In the genomic region with DNA sequence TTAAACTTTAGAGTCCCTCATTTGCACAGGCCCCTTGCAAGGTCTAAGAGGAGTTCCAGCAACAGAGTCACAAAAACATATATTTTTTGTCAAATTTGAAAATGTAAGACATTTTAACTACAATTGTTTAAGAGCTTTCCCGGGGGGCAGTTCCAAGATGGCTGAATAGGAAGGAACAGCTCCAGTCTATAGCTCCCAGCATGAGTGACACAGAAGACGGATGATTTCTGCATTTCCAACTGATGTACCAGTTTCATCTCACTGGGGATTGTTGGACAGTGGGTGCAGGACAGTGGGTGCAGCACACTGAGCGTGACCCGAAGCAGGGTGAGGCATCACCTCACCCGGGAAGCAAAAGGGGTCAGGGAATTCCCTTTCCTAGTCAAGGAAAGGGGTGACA, we compare ENCODE assay signal across 14 cellular contexts.
DNase-seq lines count a peak whose midpoint lies in the region; ATAC-seq and TF ChIP-seq lines count a peak whose summit lies in the region.
"Had no signal": no experiment of that assay in that cellular context is flagged by ENCODE, and none has a peak within 500 bp of the region (broad histone marks: within the 10 kb centered on the region; RNA-seq: fewer than 3 reads in every experiment).

No MANE protein-coding gene starts in this region.

- H3K79me2 ChIP-seq in PC-3 (ENCODE audit: low read length) = no peaks in the 10 kb centered on the region

- peak overlapping the region; percentile 59 for H2AFZ ChIP-seq in PC-3 (ENCODE audit: low read length)
- H2AFZ ChIP-seq: GM23248 had no signal

- no peaks in the 10 kb centered on the region for H3K9me3 Mint-ChIP-seq in stimulated activated effector memory CD8-positive, alpha-beta T cell treated with anti-CD3 and anti-CD28 coated beads, Interleukin-12 subunit alpha, Interleukin-12 subunit beta, amount 100 ng/mL, for 72 hours
- H3K9me3 Mint-ChIP-seq: CD4-positive, alpha-beta T cell had no signal

- H3K27ac ChIP-seq in PC-3 (ENCODE audit: low read length) = no peak overlapping the region
- H3K27ac ChIP-seq: GM23248 had no signal

- no peak overlapping the region for H3K9ac ChIP-seq in PC-3 (ENCODE audit: low read length)
- H3K9ac ChIP-seq: GM23248 had no signal

- no peaks in the 10 kb centered on the region for H3K9me2 ChIP-seq in PC-3 (replicated peaks; ENCODE audit: low read length)

- H3K9me3 ChIP-seq in PC-3 (ENCODE audit: low read length) = no peaks in the 10 kb centered on the region

- no peaks in the 10 kb centered on the region for H3K4me1 ChIP-seq in PC-3 (ENCODE audit: insufficient read depth, low read length)

- no peaks in the 10 kb centered on the region for H3F3A ChIP-seq in PC-3 (ENCODE audit: low read length, unreplicated experiment)

- no peaks in the 10 kb centered on the region for H3K36me3 ChIP-seq in PC-3 (ENCODE audit: low read depth, low read length)

- no peak for TF ChIP-seq CTCF in PC-3 (conservative IDR thresholded peaks at IDR 0.05; ENCODE audit: low read depth, low read length)

- peak; percentile 0 for DNase-seq in NCI-H748 (lab: John Stamatoyannopoulos, UW; ENCODE audit: unreplicated experiment)
- no peak for DNase-seq in NCI-H748 treated with DMSO at 0.1 percent for 48 hours (lab: John Stamatoyannopoulos, UW)
- DNase-seq in HEK293T (ENCODE audit: extremely low spot score) = no peak
- DNase-seq in PC-3 = no peak
- DNase-seq in stimulated activated effector memory CD8-positive, alpha-beta T cell treated with anti-CD3 and anti-CD28 coated beads, Interleukin-12 subunit alpha, Interleukin-12 subunit beta, amount 100 ng/mL, for 72 hours (ENCODE audit: low spot score in 2 of 2) = no peak
- DNase-seq in hepatic stellate cell (ENCODE audit: low spot score) = no peak
- DNase-seq: 8988T; ACHN; C1 segment of cervical spinal cord; CD4-positive, alpha-beta T cell; GF-D8; GM23248 had no signal

- peak overlapping the region; percentile 21 for H3K4me3 Mint-ChIP-seq in stimulated activated effector memory CD8-positive, alpha-beta T cell treated with anti-CD3 and anti-CD28 coated beads, Interleukin-12 subunit alpha, Interleukin-12 subunit beta, amount 100 ng/mL, for 72 hours
- H3K4me3 Mint-ChIP-seq: B cell; CD4-positive, alpha-beta T cell had no signal

- H3K27me3 ChIP-seq in PC-3 (ENCODE audit: low read length) = peaks cover 8% of the 10 kb centered on the region; the same call in 1 of the 2 replicates

- H3K4me1 Mint-ChIP-seq in stimulated activated effector memory CD8-positive, alpha-beta T cell treated with anti-CD3 and anti-CD28 coated beads, Interleukin-12 subunit alpha, Interleukin-12 subunit beta, amount 100 ng/mL, for 72 hours = no peaks in the 10 kb centered on the region
- H3K4me1 Mint-ChIP-seq: B cell had no signal

- CTCF ChIA-PET in HEK293T (lab: Yijun Ruan, JAX) = no interaction called here
- CTCF ChIA-PET in PC-3 (lab: Charles Lee) = no interaction called here

- POLR2A ChIA-PET in HEK293T (lab: Yijun Ruan, JAX) (no interaction called here), PC-3 (lab: Charles Lee; ENCODE audit: unreplicated experiment) (no interaction called here)

- intact Hi-C loops in PC-3 (cut with micrococcal nuclease) = no loop called here

- no peak overlapping the region for H3K4me2 ChIP-seq in PC-3 (ENCODE audit: low read length)

- no peaks in the 10 kb centered on the region for H3K36me3 Mint-ChIP-seq in stimulated activated effector memory CD8-positive, alpha-beta T cell treated with anti-CD3 and anti-CD28 coated beads, Interleukin-12 subunit alpha, Interleukin-12 subunit beta, amount 100 ng/mL, for 72 hours

- no peak overlapping the region for H3K4me3 ChIP-seq in PC-3 (ENCODE audit: low read length)
- H3K4me3 ChIP-seq: GM23248 had no signal

- H3K27ac Mint-ChIP-seq in stimulated activated effector memory CD8-positive, alpha-beta T cell treated with anti-CD3 and anti-CD28 coated beads, Interleukin-12 subunit alpha, Interleukin-12 subunit beta, amount 100 ng/mL, for 72 hours = peak overlapping the region; percentile 26
- H3K27ac Mint-ChIP-seq: B cell; CD4-positive, alpha-beta T cell had no signal

- no TSS peak for BruUV-seq in PC-3 (replicated peaks; lab: Mats Ljungman, UMichigan)

- no peaks in the 10 kb centered on the region for H4K20me1 ChIP-seq in PC-3 (ENCODE audit: low read length)

- no peak for ATAC-seq in PC-3
- no peak for ATAC-seq in stimulated activated effector memory CD8-positive, alpha-beta T cell treated with anti-CD3 and anti-CD28 coated beads, Interleukin-12 subunit alpha, Interleukin-12 subunit beta, amount 100 ng/mL, for 72 hours
- ATAC-seq in GM19455 (IDR thresholded peaks at IDR 0.05; ENCODE audit: unreplicated experiment) = no peak

TF ChIP-seq in HEK293T, 16 proteins besides CTCF, POLR2A, EP300 and RAD21:
- no peak for TF ChIP-seq FOXM1 (IDR thresholded peaks at IDR 0.05; ENCODE audit: borderline replicate concordance)
- TF ChIP-seq, protein P1, sequence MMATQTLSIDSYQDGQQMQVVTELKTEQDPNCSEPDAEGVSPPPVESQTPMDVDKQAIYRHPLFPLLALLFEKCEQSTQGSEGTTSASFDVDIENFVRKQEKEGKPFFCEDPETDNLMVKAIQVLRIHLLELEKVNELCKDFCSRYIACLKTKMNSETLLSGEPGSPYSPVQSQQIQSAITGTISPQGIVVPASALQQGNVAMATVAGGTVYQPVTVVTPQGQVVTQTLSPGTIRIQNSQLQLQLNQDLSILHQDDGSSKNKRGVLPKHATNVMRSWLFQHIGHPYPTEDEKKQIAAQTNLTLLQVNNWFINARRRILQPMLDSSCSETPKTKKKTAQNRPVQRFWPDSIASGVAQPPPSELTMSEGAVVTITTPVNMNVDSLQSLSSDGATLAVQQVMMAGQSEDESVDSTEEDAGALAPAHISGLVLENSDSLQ (IDR thresholded peaks at IDR 0.05) = 0 out of 2 replicates have a peak, but pooled peaks have one; percentile 9
